Comparison of ENCODE assay signal across 12 cellular contexts in the genomic region with DNA sequence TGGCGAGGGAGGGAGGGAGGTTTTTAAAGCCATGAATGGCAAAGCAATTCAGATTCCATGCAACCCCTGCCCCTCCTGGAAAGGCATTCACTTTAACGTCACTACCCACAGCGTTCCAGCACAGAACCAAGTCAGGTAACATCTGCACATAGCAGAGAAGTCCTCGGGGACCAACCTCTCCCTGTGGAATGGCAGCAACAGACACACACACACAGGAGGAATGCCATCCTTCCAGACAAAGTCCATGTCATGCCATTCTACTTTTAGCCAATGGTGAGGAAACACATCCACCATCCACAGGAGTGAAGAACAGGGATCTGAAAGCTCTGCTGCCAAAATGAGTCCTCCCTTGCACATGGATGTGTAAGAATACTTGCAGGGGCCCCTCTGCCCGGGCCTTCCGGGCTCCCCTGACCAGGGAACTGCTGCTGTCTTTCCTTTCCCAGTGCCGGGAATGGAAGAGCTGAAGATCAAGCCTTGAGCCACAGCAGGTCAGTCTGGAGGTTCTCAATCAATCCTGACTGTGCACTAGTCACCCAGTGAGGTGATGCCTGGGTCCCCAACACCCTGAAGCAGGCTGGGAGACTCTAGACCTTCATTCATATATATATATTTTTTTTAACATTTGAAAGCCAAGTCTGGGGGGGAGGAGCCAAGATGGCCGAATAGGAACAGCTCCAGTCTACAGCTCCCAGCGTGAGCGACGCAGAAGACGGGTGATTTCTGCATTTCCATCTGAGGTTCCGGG.
A peak's percentile ranks its signal among the peaks of the same experiment; 100 is the strongest.
DNase-seq lines count a peak whose midpoint lies in the region; ATAC-seq and TF ChIP-seq lines count a peak whose summit lies in the region.
"Had no signal": no experiment of that assay in that cellular context is flagged by ENCODE, and none has a peak within 500 bp of the region (broad histone marks: within the 10 kb centered on the region; RNA-seq: fewer than 3 reads in every experiment).

No MANE protein-coding gene starts in this region.

- H3K4me3 Mint-ChIP-seq in progenitor cell of endocrine pancreas (ENCODE audit: low read depth) = peak overlapping the region; percentile 72

- peaks cover 4% of the 10 kb centered on the region for H3K9me3 Mint-ChIP-seq in progenitor cell of endocrine pancreas (ENCODE audit: low read depth)

- H3K4me1 Mint-ChIP-seq in progenitor cell of endocrine pancreas (ENCODE audit: low read depth) = peaks cover 6% of the 10 kb centered on the region

- no peak for TF ChIP-seq POLR2A in erythroblast (IDR thresholded peaks at IDR 0.05; ENCODE audit: low read length)

- no peaks in the 10 kb centered on the region for H3K27me3 Mint-ChIP-seq in progenitor cell of endocrine pancreas

- H3K36me3 Mint-ChIP-seq in progenitor cell of endocrine pancreas (ENCODE audit: insufficient read depth) = peaks cover 20% of the 10 kb centered on the region

- no peak for TF ChIP-seq CTCF in progenitor cell of endocrine pancreas (IDR thresholded peaks at IDR 0.05; ENCODE audit: unreplicated experiment)

- H3K27ac Mint-ChIP-seq in progenitor cell of endocrine pancreas = peak overlapping the region; percentile 85

- peak in 2 of 3 experiments; percentile 24 to 55 for DNase-seq in NCI-H1417 (lab: John Stamatoyannopoulos, UW)
- DNase-seq in NCI-H1417 treated with DMSO at 0.1 percent for 48 hours (lab: John Stamatoyannopoulos, UW) = no peak
- peak; percentile 34 for DNase-seq in NCI-H526 treated with DMSO at 0.1 percent for 48 hours (lab: John Stamatoyannopoulos, UW)
- DNase-seq in progenitor cell of endocrine pancreas (ENCODE audit: low spot score, unreplicated experiment) = no peak
- DNase-seq in erythroblast (lab: John Stamatoyannopoulos, UW) = no peak
- DNase-seq: activated CD4-positive, alpha-beta T cell treated with anti-CD3 and anti-CD28 coated beads for 4 hours; adrenal gland; NCI-H187 treated with DMSO at 0.1 percent for 48 hours; SHP77 had no signal

- ATAC-seq in esophagus mucosa (peak; percentile 72), GM21360 (IDR thresholded peaks at IDR 0.05; ENCODE audit: unreplicated experiment) (no peak), GM21367 (IDR thresholded peaks at IDR 0.05; ENCODE audit: unreplicated experiment) (no peak)

Comparison
In these comparisons a context has a peak if more than half of its experiments do, and no peak if none do; other contexts are left out.
1. DNase-seq: peak in NCI-H1417 (2 of 3) and NCI-H526 treated with DMSO at 0.1 percent for 48 hours (single experiment); none in NCI-H1417 treated with DMSO at 0.1 percent for 48 hours (single experiment), progenitor cell of endocrine pancreas (single experiment) and erythroblast (0 of 2).